ENCODE assay signal across 8 cellular contexts in the genomic region with DNA sequence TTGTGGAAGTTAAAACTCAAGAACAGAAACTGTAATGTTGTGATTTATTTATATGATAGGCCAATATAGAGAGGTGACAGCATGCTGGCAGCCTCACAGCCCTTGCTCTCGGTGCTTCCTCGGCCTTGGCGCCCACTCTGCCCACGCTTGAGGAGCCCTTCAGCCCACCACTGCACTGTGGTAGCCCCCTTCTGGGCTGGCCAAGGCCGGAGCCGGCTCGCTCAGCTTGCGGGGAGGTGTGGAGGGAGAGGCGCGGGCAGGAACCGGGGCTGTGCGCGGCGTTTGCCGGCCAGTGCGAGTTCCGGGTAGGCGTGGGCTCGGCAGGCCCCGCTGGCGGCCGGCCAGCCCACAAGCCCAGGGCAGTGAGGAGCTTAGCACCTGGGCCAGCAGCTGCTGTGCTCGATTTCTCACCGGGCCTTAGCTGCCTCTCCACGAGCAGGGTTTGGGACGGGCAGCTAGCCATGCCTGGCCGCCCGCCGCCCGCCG.
DNase-seq lines count a peak whose midpoint lies in the region; ATAC-seq and TF ChIP-seq lines count a peak whose summit lies in the region.

No MANE protein-coding gene starts in this region.

- H3K4me3 ChIP-seq in A673 (ENCODE audit: low read depth, low read length, poor library complexity, severe bottlenecking) (peak overlapping the region; percentile 37), right atrium auricular region (peak overlapping the region; percentile 35 to 48), gastrocnemius medialis (peak overlapping the region; percentile 49 to 71 (median 52))

- H3K9me3 Mint-ChIP-seq in activated T-cell treated with anti-CD3 and anti-CD28 coated beads, Interleukin-2, amount 50 U/mL, for 24 hours = no peaks in the 10 kb centered on the region

- H3K27ac ChIP-seq in A673 (ENCODE audit: low read depth, low read length, poor library complexity, severe bottlenecking) (no peak overlapping the region), right atrium auricular region (no peak overlapping the region), gastrocnemius medialis (no peak overlapping the region)

- H3K27me3 ChIP-seq in A673 (replicated peaks; ENCODE audit: insufficient read depth, low read depth, low read length, poor library complexity) (peaks cover 62% of the 10 kb centered on the region), right atrium auricular region (peaks cover 0 to 4% of the 10 kb centered on the region in 2 donors), gastrocnemius medialis (peaks cover 0 to 3% (median 0%) of the 10 kb centered on the region in 3 donors)

- in situ Hi-C loops in GM13976 (cut with MboI; ENCODE audit: low sequenced_read_pairs, unreplicated experiment) (no loop called here), gastrocnemius medialis (cut with MboI; ENCODE audit: low sequenced_read_pairs in 4 of 4) (loop anchor here in 2 of 4 donors (10.0 to 25.0 kb wide), 2 partner anchors 210 to 217 kb away; no protein-coding TSS in a partner anchor)

- POLR2A ChIA-PET in A673 (lab: Charles Lee; ENCODE audit: low non-redundant PET) = no interaction called here

- H3K4me1 Mint-ChIP-seq in activated T-cell treated with anti-CD3 and anti-CD28 coated beads, Interleukin-2, amount 50 U/mL, for 24 hours (ENCODE audit: low read depth) = peaks cover 8% of the 10 kb centered on the region

- H3K9me3 ChIP-seq in A673 (ENCODE audit: low read depth, low read length, poor library complexity, severe bottlenecking) (no peaks in the 10 kb centered on the region), right atrium auricular region (no peaks in the 10 kb centered on the region), gastrocnemius medialis (no peaks in the 10 kb centered on the region)

- H3K36me3 ChIP-seq in A673 (ENCODE audit: insufficient read depth, low read length, poor library complexity, severe bottlenecking) (no peaks in the 10 kb centered on the region), right atrium auricular region (no peaks in the 10 kb centered on the region), gastrocnemius medialis (no peaks in the 10 kb centered on the region)

- H3K36me3 Mint-ChIP-seq in activated T-cell treated with anti-CD3 and anti-CD28 coated beads, Interleukin-2, amount 50 U/mL, for 24 hours (ENCODE audit: low read depth) = no peaks in the 10 kb centered on the region

- TF ChIP-seq CTCF in A673 (conservative IDR thresholded peaks at IDR 0.05; ENCODE audit: low read depth, low read length) = no peak
- TF ChIP-seq CTCF in GM13976 (IDR thresholded peaks at IDR 0.05; ENCODE audit: borderline replicate concordance, control extremely low read depth, extremely low read depth, insufficient read depth, missing control alignments) = no peak
- TF ChIP-seq CTCF in right atrium auricular region (IDR thresholded peaks at IDR 0.05) = no peak
- TF ChIP-seq CTCF in gastrocnemius medialis (IDR thresholded peaks at IDR 0.05 in 4 of 5, conservative IDR thresholded peaks at IDR 0.05 in 1 of 5) = no peak

- DNase-seq in A673 (ENCODE audit: low spot score) = peak; percentile 29
- peak; percentile 53 for DNase-seq in GM13976 (ENCODE audit: low spot score)
- peak; percentile 42 for DNase-seq in M059J (ENCODE audit: low read depth)
- DNase-seq in activated T-cell treated with anti-CD3 and anti-CD28 coated beads, Interleukin-2, amount 50 U/mL, for 24 hours = no peak
- DNase-seq in right atrium auricular region (ENCODE audit: low spot score) = no peak
- peak in 1 of 2 donors; percentile 37 for DNase-seq in gastrocnemius medialis
- no peak for DNase-seq in pons (ENCODE audit: low spot score)

- peak in 1 of 2 donors; percentile 64 for ATAC-seq in gastrocnemius medialis
- ATAC-seq in activated CD4-positive, CD25-positive, alpha-beta regulatory T cell treated with anti-CD3 and anti-CD28 coated beads, Interleukin-2, amount 50 U/mL, for 24 hours = no peak

- BruUV-seq in A673 (replicated peaks; lab: Mats Ljungman, UMichigan) = no TSS peak

- H3K27me3 Mint-ChIP-seq in activated T-cell treated with anti-CD3 and anti-CD28 coated beads, Interleukin-2, amount 50 U/mL, for 24 hours = peaks cover 74% of the 10 kb centered on the region

- intact Hi-C loops in A673 (cut with micrococcal nuclease; ENCODE audit: unreplicated experiment) (no loop called here), gastrocnemius medialis (cut with DNase I; ENCODE audit: low total_unique reads) (no loop called here)

- TF ChIP-seq POLR2A in gastrocnemius medialis (IDR thresholded peaks at IDR 0.05) = no peak

- CTCF ChIA-PET in A673 (lab: Charles Lee) = no interaction called here

- no peak overlapping the region for H3K27ac Mint-ChIP-seq in activated T-cell treated with anti-CD3 and anti-CD28 coated beads, Interleukin-2, amount 50 U/mL, for 24 hours

- H3K4me1 ChIP-seq in A673 (ENCODE audit: insufficient read depth, low read length, poor library complexity, severe bottlenecking) (no peaks in the 10 kb centered on the region), right atrium auricular region (no peaks in the 10 kb centered on the region), gastrocnemius medialis (no peaks in the 10 kb centered on the region)

- peak overlapping the region; percentile 41 for H3K4me3 Mint-ChIP-seq in activated T-cell treated with anti-CD3 and anti-CD28 coated beads, Interleukin-2, amount 50 U/mL, for 24 hours

Comparison
In these comparisons a context has a peak if more than half of its experiments do, and no peak if none do; other contexts are left out.
1. DNase-seq: peak in A673 (single experiment), GM13976 (single experiment) and M059J (single experiment); none in activated T-cell treated with anti-CD3 and anti-CD28 coated beads, Interleukin-2, amount 50 U/mL, for 24 hours (single experiment), right atrium auricular region (single experiment) and pons (single experiment).
2. Peak in every context shown above with its lines, with median percentiles within 50 percentile points of each other: H3K4me3 ChIP-seq.